In genomic region chr9:131693651-131694597, GRCh38 we compare ENCODE assay signal across 12 cellular contexts. TPM values are rescaled to one million over a fixed set of nuclear protein-coding genes. Genes with fewer than 3 reads are reported as not detected.
DNase-seq lines count a peak whose midpoint lies in the region.
"Had no signal": no experiment of that assay in that cellular context is flagged by ENCODE, and none has a peak within 500 bp of the region (broad histone marks: within the 10 kb centered on the region; RNA-seq: fewer than 3 reads in every experiment).

No MANE protein-coding gene starts in this region.

- no peak overlapping the region for H3K14ac ChIP-seq in neuronal stem cell (ENCODE audit: low read length)

- no peak overlapping the region for H2AFZ ChIP-seq in neuronal stem cell (ENCODE audit: low read length)

- WGBS in HUES64 = 87% methylated on average over 4 of the region's 4 CpGs
- WGBS in ectodermal cell, 2 experiments = 82 to 88% methylated on average over 4 of the region's 4 CpGs
- WGBS in neuronal stem cell (ENCODE audit: extremely low coverage in 2 of 2, insufficient read length in 2 of 2, insufficient replicate concordance in 1 of 2), 2 donors = no CpG with 5 or more reads among the region's 4 CpGs

- H3K4me1 Mint-ChIP-seq in T-helper 2 cell treated with Interferon-gamma antibody and Interleukin-4, amounts not matched to agents 5 μg/mL and 100 μg/mL, for 36 hours (ENCODE audit: low read depth) = peaks cover 77% of the 10 kb centered on the region

- H3K36me3 ChIP-seq in HUES64 (ENCODE audit: insufficient read depth, low read length) (no peaks in the 10 kb centered on the region), ectodermal cell (ENCODE audit: control insufficient read depth, insufficient read depth, low read length) (no peaks in the 10 kb centered on the region), neuronal stem cell (replicated peaks in 1 of 2; ENCODE audit: control insufficient read depth in 2 of 2, insufficient read depth in 2 of 2, low read length in 2 of 2) (no peaks in the 10 kb centered on the region)
- H3K36me3 ChIP-seq: thoracic aorta had no signal

- no peak overlapping the region for H3K4me3 ChIP-seq in HUES64 (ENCODE audit: low read length)
- H3K4me3 ChIP-seq in ectodermal cell (ENCODE audit: insufficient read depth, low read depth, low read length) = no peak overlapping the region
- H3K4me3 ChIP-seq in neuronal stem cell (ENCODE audit: low read length in 2 of 2) = no peak overlapping the region
- H3K4me3 ChIP-seq: thoracic aorta had no signal

- H3K27ac ChIP-seq in HUES64 (ENCODE audit: low read depth, low read length) (peak overlapping the region; percentile 11; the same call in 1 of the 2 replicates), ectodermal cell (ENCODE audit: insufficient read depth, low read depth, low read length, poor library complexity, severe bottlenecking) (peak overlapping the region; percentile 17), neuronal stem cell (replicated peaks; ENCODE audit: low read length) (peak overlapping the region; percentile 11)
- H3K27ac ChIP-seq: thoracic aorta had no signal

- no peaks in the 10 kb centered on the region for H3K27me3 Mint-ChIP-seq in T-helper 2 cell treated with Interferon-gamma antibody and Interleukin-4, amounts not matched to agents 5 μg/mL and 100 μg/mL, for 36 hours (ENCODE audit: low read depth)
- H3K27me3 Mint-ChIP-seq: naive thymus-derived CD8-positive, alpha-beta T cell had no signal

- no peak overlapping the region for H3K23ac ChIP-seq in neuronal stem cell (ENCODE audit: low read depth, low read length, poor library complexity)

- H3K27me3 ChIP-seq in HUES64 (ENCODE audit: insufficient read depth, low read length) = no peaks in the 10 kb centered on the region
- H3K27me3 ChIP-seq in ectodermal cell (ENCODE audit: control insufficient read depth, insufficient read depth, low read length, poor library complexity, severe bottlenecking) = no peaks in the 10 kb centered on the region
- no peaks in the 10 kb centered on the region for H3K27me3 ChIP-seq in neuronal stem cell (ENCODE audit: control insufficient read depth in 3 of 3, insufficient read depth in 3 of 3, low read depth in 1 of 3, low read length in 3 of 3)

- peak overlapping the region; percentile 1 for H3K4me3 Mint-ChIP-seq in T-helper 2 cell treated with Interferon-gamma antibody and Interleukin-4, amounts not matched to agents 5 μg/mL and 100 μg/mL, for 36 hours

- DNase-seq in T-helper 2 cell treated with Interferon-gamma antibody and Interleukin-4, amounts not matched to agents 5 μg/mL and 100 μg/mL, for 36 hours (ENCODE audit: low spot score) = no peak
- DNase-seq in T-helper 2 cell (no peak), neuronal stem cell (ENCODE audit: low spot score) (no peak), NCI-H748 (lab: John Stamatoyannopoulos, UW; ENCODE audit: unreplicated experiment) (no peak), DMS153 (lab: John Stamatoyannopoulos, UW) (no peak), NCI-H69 (lab: John Stamatoyannopoulos, UW) (no peak)
- DNase-seq: activated CD8-positive, alpha-beta memory T cell treated with anti-CD3 and anti-CD28 coated beads, Interleukin-2, amount 50 U/mL, for 4 hours; COR-L47; naive thymus-derived CD8-positive, alpha-beta T cell had no signal

- no peak overlapping the region for H2BK12ac ChIP-seq in neuronal stem cell (ENCODE audit: low read length)

- H3K36me3 Mint-ChIP-seq in T-helper 2 cell treated with Interferon-gamma antibody and Interleukin-4, amounts not matched to agents 5 μg/mL and 100 μg/mL, for 36 hours (ENCODE audit: low read depth) = peaks cover 18% of the 10 kb centered on the region

- H3K9me3 ChIP-seq in HUES64 (ENCODE audit: insufficient read depth, low read depth, low read length) = no peaks in the 10 kb centered on the region
- no peaks in the 10 kb centered on the region for H3K9me3 ChIP-seq in ectodermal cell (ENCODE audit: control insufficient read depth, low read length)
- no peaks in the 10 kb centered on the region for H3K9me3 ChIP-seq in neuronal stem cell (replicated peaks in 1 of 2; ENCODE audit: control insufficient read depth in 2 of 2, insufficient read depth in 1 of 2, low read depth in 1 of 2, low read length in 2 of 2)
- H3K9me3 ChIP-seq: thoracic aorta had no signal

- H2BK5ac ChIP-seq in neuronal stem cell (ENCODE audit: low read length) = no peak overlapping the region

- peak overlapping the region; percentile 24 for H3K27ac Mint-ChIP-seq in T-helper 2 cell treated with Interferon-gamma antibody and Interleukin-4, amounts not matched to agents 5 μg/mL and 100 μg/mL, for 36 hours

- no peak overlapping the region for H2BK120ac ChIP-seq in neuronal stem cell (ENCODE audit: low read depth, low read length)

- H3K4ac ChIP-seq in neuronal stem cell (ENCODE audit: low read length) = no peak overlapping the region

- no peaks in the 10 kb centered on the region for H3K79me1 ChIP-seq in neuronal stem cell (ENCODE audit: low read depth, low read length)

- H2AK5ac ChIP-seq in neuronal stem cell (ENCODE audit: low read depth, low read length) = no peak overlapping the region

- no peak overlapping the region for H3K4me2 ChIP-seq in neuronal stem cell (ENCODE audit: insufficient read depth, low read length, poor library complexity, severe bottlenecking)

- peaks cover 60% of the 10 kb centered on the region for H3K4me1 ChIP-seq in HUES64 (ENCODE audit: insufficient read depth, low read length)
- peaks cover 40% of the 10 kb centered on the region for H3K4me1 ChIP-seq in ectodermal cell (ENCODE audit: control insufficient read depth, insufficient read depth, low read length)
- H3K4me1 ChIP-seq in neuronal stem cell (ENCODE audit: control insufficient read depth in 2 of 2, insufficient read depth in 1 of 2, low read depth in 1 of 2, low read length in 2 of 2) = peaks cover 15 to 16% of the 10 kb centered on the region in 2 donors

- no peak overlapping the region for H4K8ac ChIP-seq in neuronal stem cell (ENCODE audit: low read depth, low read length)

- no peaks in the 10 kb centered on the region for H3K9me3 Mint-ChIP-seq in T-helper 2 cell treated with Interferon-gamma antibody and Interleukin-4, amounts not matched to agents 5 μg/mL and 100 μg/mL, for 36 hours
- H3K9me3 Mint-ChIP-seq: naive thymus-derived CD8-positive, alpha-beta T cell had no signal

- no peak overlapping the region for H4K91ac ChIP-seq in neuronal stem cell (ENCODE audit: low read depth, low read length, poor library complexity)

- H2BK15ac ChIP-seq in neuronal stem cell (ENCODE audit: low read length) = no peak overlapping the region

- no peak overlapping the region for H3K18ac ChIP-seq in neuronal stem cell (ENCODE audit: low read length)

- H3K9ac ChIP-seq in HUES64 (ENCODE audit: low read depth, low read length) (no peak overlapping the region), neuronal stem cell (ENCODE audit: low read depth, low read length, poor library complexity) (no peak overlapping the region)

RNA-seq across cellular contexts. Expression of gene RAPGEF1, which starts 46.0 kb away (rescaled TPM):
- polyA plus RNA-seq in HUES64 (2013, experiment 1 of 2) = 39.1 TPM
- polyA plus RNA-seq in HUES64 (2013, experiment 2 of 2) = 36.6 TPM
- polyA plus RNA-seq in ectodermal cell (2013, experiment 1 of 4) = 53.4 TPM
- 57.6 TPM for polyA plus RNA-seq in ectodermal cell (2013, experiment 2 of 4)
- polyA plus RNA-seq in ectodermal cell (2013, experiment 3 of 4) = 41.2 TPM
- polyA plus RNA-seq in ectodermal cell (2013, experiment 4 of 4) = 41.1 TPM
- 34.5 TPM for polyA plus RNA-seq in neuronal stem cell (2013, experiment 1 of 2)
- polyA plus RNA-seq in neuronal stem cell (2013, experiment 2 of 2) = 33.7 TPM
